ENCODE assay signal across 16 cellular contexts in genomic region chr10:11480687-11481086, GRCh38.
DNase-seq lines count a peak whose midpoint lies in the region; ATAC-seq and TF ChIP-seq lines count a peak whose summit lies in the region.
"Had no signal": no experiment of that assay in that cellular context is flagged by ENCODE, and none has a peak within 500 bp of the region (broad histone marks: within the 10 kb centered on the region; RNA-seq: fewer than 3 reads in every experiment).

No MANE protein-coding gene starts in this region.

- H2BK120ac ChIP-seq in H9 (ENCODE audit: low read depth, low read length, poor library complexity, severe bottlenecking) = no peak overlapping the region

- no CpG with 5 or more reads among the region's 4 CpGs for WGBS in H9 (ENCODE audit: extremely low coverage, insufficient read length, low lambda C conversion rate)

- DNase-seq in activated naive CD4-positive, alpha-beta T cell treated with anti-CD3 and anti-CD28 coated beads, Interleukin-2, amount 10 ng/mL, durations not matched to agents 7 days and 5 days = no peak
- DNase-seq in activated naive CD4-positive, alpha-beta T cell treated with Interleukin-2 at 50 U/mL for 16 hours = no peak
- DNase-seq in H9 (no peak), Calu3 (no peak), globus pallidus (ENCODE audit: low spot score) (no peak)
- DNase-seq in activated naive CD8-positive, alpha-beta T cell treated with anti-CD3 and anti-CD28 coated beads, Interleukin-2, amount 10 ng/mL, durations not matched to agents 7 days and 5 days = no peak
- no peak for DNase-seq in stimulated activated effector memory CD8-positive, alpha-beta T cell treated with anti-CD3 and anti-CD28 coated beads, Interleukin-12 subunit alpha, Interleukin-12 subunit beta, amount 100 ng/mL, for 72 hours (ENCODE audit: low spot score in 2 of 2)
- DNase-seq: C1 segment of cervical spinal cord, MV-4-11, NCI-H1436, NCI-H2081, NCI-H524 had no signal

- H3K18ac ChIP-seq in H9 (ENCODE audit: insufficient read length, low read depth, low read length) = no peak overlapping the region

- H2BK15ac ChIP-seq in H9 (ENCODE audit: low read depth, low read length) = no peak overlapping the region

- no TSS peak for BruUV-seq in Calu3 (replicated peaks; lab: Mats Ljungman, UMichigan)

- no peaks in the 10 kb centered on the region for H3K9me3 ChIP-seq in H9 (ENCODE audit: control insufficient read depth, low read depth, low read length)
- H3K9me3 ChIP-seq: HAP-1 had no signal

- H3K4me1 Mint-ChIP-seq in activated naive CD4-positive, alpha-beta T cell treated with anti-CD3 and anti-CD28 coated beads, Interleukin-2, amount 10 ng/mL, durations not matched to agents 7 days and 5 days = peaks cover 17% of the 10 kb centered on the region
- H3K4me1 Mint-ChIP-seq in H9 = peaks cover 14 to 17% of the 10 kb centered on the region in 2 experiments
- H3K4me1 Mint-ChIP-seq in activated naive CD8-positive, alpha-beta T cell treated with anti-CD3 and anti-CD28 coated beads, Interleukin-2, amount 10 ng/mL, durations not matched to agents 7 days and 5 days = peaks cover 11% of the 10 kb centered on the region
- H3K4me1 Mint-ChIP-seq in stimulated activated effector memory CD8-positive, alpha-beta T cell treated with anti-CD3 and anti-CD28 coated beads, Interleukin-12 subunit alpha, Interleukin-12 subunit beta, amount 100 ng/mL, for 72 hours = peaks cover 14% of the 10 kb centered on the region
- no peaks in the 10 kb centered on the region for H3K4me1 Mint-ChIP-seq in Calu3 (ENCODE audit: low read depth, unreplicated experiment)

- H3K4me1 ChIP-seq in H9 (ENCODE audit: insufficient read depth, low read length) = peaks cover 3% of the 10 kb centered on the region

- H3K27me3 ChIP-seq in H9 (ENCODE audit: insufficient read depth, low read length) = no peaks in the 10 kb centered on the region

- TF ChIP-seq CTCF in H9 (conservative IDR thresholded peaks at IDR 0.05) (no peak), Calu3 (IDR thresholded peaks at IDR 0.05; ENCODE audit: unreplicated experiment) (no peak)

- no peak overlapping the region for H3K23ac ChIP-seq in H9 (ENCODE audit: insufficient read length, low read depth, low read length)

- no peak overlapping the region for H3K27ac ChIP-seq in H9 (ENCODE audit: insufficient read length, low read depth, low read length)
- H3K27ac ChIP-seq: HL-60 had no signal

- no peaks in the 10 kb centered on the region for H3K23me2 ChIP-seq in H9 (ENCODE audit: insufficient read length, low read depth, low read length, poor library complexity, severe bottlenecking)

- peak overlapping the region; percentile 20 for H3K27ac Mint-ChIP-seq in activated naive CD4-positive, alpha-beta T cell treated with anti-CD3 and anti-CD28 coated beads, Interleukin-2, amount 10 ng/mL, durations not matched to agents 7 days and 5 days
- H3K27ac Mint-ChIP-seq in H9 (peak overlapping the region in 2 of 3 experiments; percentile 14 to 17; a peak in 2 of 7 replicates), Calu3 (ENCODE audit: unreplicated experiment) (no peak overlapping the region)
- peak overlapping the region; percentile 15 for H3K27ac Mint-ChIP-seq in activated naive CD8-positive, alpha-beta T cell treated with anti-CD3 and anti-CD28 coated beads, Interleukin-2, amount 10 ng/mL, durations not matched to agents 7 days and 5 days
- peak overlapping the region; percentile 11 for H3K27ac Mint-ChIP-seq in stimulated activated effector memory CD8-positive, alpha-beta T cell treated with anti-CD3 and anti-CD28 coated beads, Interleukin-12 subunit alpha, Interleukin-12 subunit beta, amount 100 ng/mL, for 72 hours

- no peaks in the 10 kb centered on the region for H3K9me3 Mint-ChIP-seq in activated naive CD4-positive, alpha-beta T cell treated with anti-CD3 and anti-CD28 coated beads, Interleukin-2, amount 10 ng/mL, durations not matched to agents 7 days and 5 days
- H3K9me3 Mint-ChIP-seq in H9 (no peaks in the 10 kb centered on the region), Calu3 (ENCODE audit: low read depth, unreplicated experiment) (no peaks in the 10 kb centered on the region)
- no peaks in the 10 kb centered on the region for H3K9me3 Mint-ChIP-seq in activated naive CD8-positive, alpha-beta T cell treated with anti-CD3 and anti-CD28 coated beads, Interleukin-2, amount 10 ng/mL, durations not matched to agents 7 days and 5 days
- H3K9me3 Mint-ChIP-seq in stimulated activated effector memory CD8-positive, alpha-beta T cell treated with anti-CD3 and anti-CD28 coated beads, Interleukin-12 subunit alpha, Interleukin-12 subunit beta, amount 100 ng/mL, for 72 hours = no peaks in the 10 kb centered on the region

- peaks cover 4% of the 10 kb centered on the region for H3K36me3 Mint-ChIP-seq in activated naive CD4-positive, alpha-beta T cell treated with anti-CD3 and anti-CD28 coated beads, Interleukin-2, amount 10 ng/mL, durations not matched to agents 7 days and 5 days
- peaks cover 16 to 41% (median 33%) of the 10 kb centered on the region in 3 experiments for H3K36me3 Mint-ChIP-seq in H9 (ENCODE audit: insufficient read depth in 1 of 3, low read depth in 3 of 3)
- peaks cover 15% of the 10 kb centered on the region for H3K36me3 Mint-ChIP-seq in activated naive CD8-positive, alpha-beta T cell treated with anti-CD3 and anti-CD28 coated beads, Interleukin-2, amount 10 ng/mL, durations not matched to agents 7 days and 5 days
- no peaks in the 10 kb centered on the region for H3K36me3 Mint-ChIP-seq in stimulated activated effector memory CD8-positive, alpha-beta T cell treated with anti-CD3 and anti-CD28 coated beads, Interleukin-12 subunit alpha, Interleukin-12 subunit beta, amount 100 ng/mL, for 72 hours
- H3K36me3 Mint-ChIP-seq in Calu3 (ENCODE audit: insufficient read depth, unreplicated experiment) = peaks cover 25% of the 10 kb centered on the region

- no peak overlapping the region for H2AFZ ChIP-seq in H9 (ENCODE audit: low read length)

- H3K14ac ChIP-seq in H9 (ENCODE audit: insufficient read depth, low read length) = no peak overlapping the region

- H3K4ac ChIP-seq in H9 (ENCODE audit: low read depth, low read length) = no peak overlapping the region

- no peak overlapping the region for H2BK12ac ChIP-seq in H9 (ENCODE audit: insufficient read length, low read depth, low read length)

- no peak overlapping the region for H3K4me3 Mint-ChIP-seq in activated naive CD4-positive, alpha-beta T cell treated with anti-CD3 and anti-CD28 coated beads, Interleukin-2, amount 10 ng/mL, durations not matched to agents 7 days and 5 days
- H3K4me3 Mint-ChIP-seq in H9 (no peak overlapping the region), Calu3 (ENCODE audit: low read depth, unreplicated experiment) (no peak overlapping the region)
- H3K4me3 Mint-ChIP-seq in activated naive CD8-positive, alpha-beta T cell treated with anti-CD3 and anti-CD28 coated beads, Interleukin-2, amount 10 ng/mL, durations not matched to agents 7 days and 5 days = peak overlapping the region; percentile 25
- H3K4me3 Mint-ChIP-seq in stimulated activated effector memory CD8-positive, alpha-beta T cell treated with anti-CD3 and anti-CD28 coated beads, Interleukin-12 subunit alpha, Interleukin-12 subunit beta, amount 100 ng/mL, for 72 hours = no peak overlapping the region

- H4K91ac ChIP-seq in H9 (ENCODE audit: insufficient read length, low read depth, low read length) = no peak overlapping the region

- no peaks in the 10 kb centered on the region for H4K20me1 ChIP-seq in H9 (ENCODE audit: control insufficient read depth, insufficient read depth, insufficient read length)

- intact Hi-C loops in Calu3 (cut with micrococcal nuclease; ENCODE audit: unreplicated experiment) = no loop called here

- no peak overlapping the region for H4K8ac ChIP-seq in H9 (replicated peaks; ENCODE audit: insufficient read length, low read depth, low read length)

- no peak overlapping the region for H2BK20ac ChIP-seq in H9 (ENCODE audit: low read depth, low read length, poor library complexity, severe bottlenecking)

- no peak overlapping the region for H3K9ac ChIP-seq in H9 (ENCODE audit: extremely low read depth, insufficient read length, low read length)

- H3K79me2 ChIP-seq in H9 (ENCODE audit: insufficient read depth, low read length) = no peaks in the 10 kb centered on the region

- H3K79me1 ChIP-seq in H9 (ENCODE audit: insufficient read depth, low read depth, low read length, poor library complexity, severe bottlenecking) = no peaks in the 10 kb centered on the region

- POLR2A ChIA-PET in activated naive CD8-positive, alpha-beta T cell treated with anti-CD3 and anti-CD28 coated beads, Interleukin-2, amount 10 ng/mL, durations not matched to agents 7 days and 5 days (lab: Charles Lee) = no interaction called here

- H3T11ph ChIP-seq in H9 (ENCODE audit: low read length) = no peak overlapping the region

- no peak overlapping the region for H3K56ac ChIP-seq in H9 (ENCODE audit: insufficient read length, low read depth, low read length)

- H2AK5ac ChIP-seq in H9 (ENCODE audit: insufficient read length, low read length) = no peak overlapping the region

- CTCF ChIA-PET in activated naive CD4-positive, alpha-beta T cell treated with anti-CD3 and anti-CD28 coated beads, Interleukin-2, amount 10 ng/mL, durations not matched to agents 7 days and 5 days (lab: Charles Lee) = no interaction called here
- CTCF ChIA-PET in Calu3 (lab: Charles Lee) = no interaction called here

- no peak overlapping the region for H4K5ac ChIP-seq in H9 (ENCODE audit: insufficient read length, low read depth, low read length)

- H3K27me3 Mint-ChIP-seq in activated naive CD4-positive, alpha-beta T cell treated with anti-CD3 and anti-CD28 coated beads, Interleukin-2, amount 10 ng/mL, durations not matched to agents 7 days and 5 days = no peaks in the 10 kb centered on the region
- H3K27me3 Mint-ChIP-seq in H9 (ENCODE audit: low read depth) = no peaks in the 10 kb centered on the region
- H3K27me3 Mint-ChIP-seq in activated naive CD8-positive, alpha-beta T cell treated with anti-CD3 and anti-CD28 coated beads, Interleukin-2, amount 10 ng/mL, durations not matched to agents 7 days and 5 days = no peaks in the 10 kb centered on the region
- H3K27me3 Mint-ChIP-seq in Calu3 (ENCODE audit: unreplicated experiment) = no peaks in the 10 kb centered on the region

- H3K4me2 ChIP-seq in H9 (ENCODE audit: insufficient read depth, insufficient read length, low read length) = no peak overlapping the region

- H2BK5ac ChIP-seq in H9 (ENCODE audit: insufficient read length, low read length) = no peak overlapping the region

- ATAC-seq in activated naive CD8-positive, alpha-beta T cell treated with anti-CD3 and anti-CD28 coated beads, Interleukin-2, amount 10 ng/mL, durations not matched to agents 7 days and 5 days (ENCODE audit: low read depth) = peak; percentile 77
- ATAC-seq in stimulated activated effector memory CD8-positive, alpha-beta T cell treated with anti-CD3 and anti-CD28 coated beads, Interleukin-12 subunit alpha, Interleukin-12 subunit beta, amount 100 ng/mL, for 72 hours = no peak
- ATAC-seq in HG02610 (IDR thresholded peaks at IDR 0.05; ENCODE audit: unreplicated experiment) = no peak
- ATAC-seq: Panc1 had no signal
